8 cellular contexts compared by ENCODE assay signal in genomic region chr4:93710101-93710846, GRCh38.
DNase-seq lines count a peak whose midpoint lies in the region; ATAC-seq and TF ChIP-seq lines count a peak whose summit lies in the region.

No MANE protein-coding gene starts in this region.

- ATAC-seq in GM21825 (IDR thresholded peaks at IDR 0.05; ENCODE audit: unreplicated experiment) (peak; percentile 55), left cardiac atrium (no peak)

- intact Hi-C loops in left cardiac atrium (cut with DNase I): no loop called here

- H3K4me3 ChIP-seq in GM12865 (ENCODE audit: low read depth, low read length): no peak overlapping the region

- DNase-seq in GM12865 (ENCODE audit: low read depth) (peak; percentile 48), NAMALWA (ENCODE audit: low spot score) (peak; percentile 36), islet precursor cell (peak; percentile 66), T-helper 9 cell (no peak), occipital lobe (lab: John Stamatoyannopoulos, UW) (no peak), left cardiac atrium (no peak)
- no peak for DNase-seq in stimulated activated CD4-positive, alpha-beta T cell treated with anti-CD3 and anti-CD28 coated beads, Interleukin-4, amount 100 ng/mL, for 1 hour

- peak; percentile 52 for TF ChIP-seq CTCF in GM12865 (IDR thresholded peaks at IDR 0.05; ENCODE audit: insufficient read depth, low read depth, low read length, missing control alignments)

Comparison
In these comparisons a context has a peak if more than half of its experiments do, and no peak if none do; other contexts are left out.
1. DNase-seq: peak in GM12865 (single experiment), NAMALWA (single experiment) and islet precursor cell (single experiment); none in T-helper 9 cell (single experiment), stimulated activated CD4-positive, alpha-beta T cell treated with anti-CD3 and anti-CD28 coated beads, Interleukin-4, amount 100 ng/mL, for 1 hour (single experiment), occipital lobe (single experiment) and left cardiac atrium (single experiment).